10 cellular contexts compared by ENCODE assay signal in the genomic region with DNA sequence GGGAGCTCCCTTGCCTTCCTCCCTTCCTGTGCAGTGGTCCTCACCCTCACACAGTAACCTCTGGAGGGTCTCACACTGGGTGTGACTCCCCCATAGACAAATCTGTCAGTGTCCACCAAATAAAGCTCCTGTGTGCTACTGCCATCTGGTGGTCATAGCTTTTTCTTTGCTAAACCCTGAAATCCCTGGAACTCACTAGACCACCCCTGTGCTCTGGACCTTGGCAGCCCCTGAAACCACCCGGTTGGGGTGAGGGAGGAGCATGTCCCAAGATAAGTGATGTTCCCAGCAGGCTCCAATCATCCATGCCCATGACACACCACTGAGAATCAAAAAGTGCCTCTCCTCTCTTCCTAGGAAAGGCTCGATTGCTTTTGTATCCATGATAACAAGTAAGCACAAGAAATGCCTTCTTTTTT. TPM values are rescaled to one million over a fixed set of nuclear protein-coding genes. Genes with fewer than 3 reads are reported as not detected.
DNase-seq lines count a peak whose midpoint lies in the region; ATAC-seq and TF ChIP-seq lines count a peak whose summit lies in the region.
"Had no signal": no experiment of that assay in that cellular context is flagged by ENCODE, and none has a peak within 500 bp of the region (broad histone marks: within the 10 kb centered on the region; RNA-seq: fewer than 3 reads in every experiment).

No MANE protein-coding gene starts in this region.

- H3K27me3 Mint-ChIP-seq in activated naive CD8-positive, alpha-beta T cell treated with anti-CD3 and anti-CD28 coated beads, Interleukin-2, amount 10 ng/mL, durations not matched to agents 7 days and 5 days: no peaks in the 10 kb centered on the region

- no peaks in the 10 kb centered on the region for H3K36me3 Mint-ChIP-seq in activated naive CD8-positive, alpha-beta T cell treated with anti-CD3 and anti-CD28 coated beads, Interleukin-2, amount 10 ng/mL, durations not matched to agents 7 days and 5 days

- no peak for TF ChIP-seq EP300 in Ishikawa (IDR thresholded peaks at IDR 0.05; ENCODE audit: borderline replicate concordance)

- peak; percentile 82 for TF ChIP-seq RAD21 in Ishikawa (IDR thresholded peaks at IDR 0.05; ENCODE audit: low read depth)

- intact Hi-C loops in heart right ventricle (cut with DNase I): loop anchor here in 7 of 10 donors (2.0 to 10.0 kb wide), 4 partner anchors 54 to 195 kb away; a partner anchor contains a TSS

- no peaks in the 10 kb centered on the region for H3K4me1 ChIP-seq in heart right ventricle

- peak overlapping the region; percentile 71 for H3K27ac Mint-ChIP-seq in activated naive CD8-positive, alpha-beta T cell treated with anti-CD3 and anti-CD28 coated beads, Interleukin-2, amount 10 ng/mL, durations not matched to agents 7 days and 5 days
- H3K27ac Mint-ChIP-seq: T-helper 1 cell treated with Interleukin-12 subunit alpha and Interleukin-12 subunit beta and Interleukin-4 antibody, amounts not matched to agents 30 μg/mL and 1 μg/mL, for 36 hours had no signal

- TF ChIP-seq CTCF in heart right ventricle (IDR thresholded peaks at IDR 0.05): peak; percentile 63 to 87 (median 79)

- H3K36me3 ChIP-seq in heart right ventricle: peaks cover 0 to 46% (median 4%) of the 10 kb centered on the region in 9 donors

- H3K27ac ChIP-seq in heart right ventricle: no peak overlapping the region

- H3K4me3 Mint-ChIP-seq in activated naive CD8-positive, alpha-beta T cell treated with anti-CD3 and anti-CD28 coated beads, Interleukin-2, amount 10 ng/mL, durations not matched to agents 7 days and 5 days: no peak overlapping the region
- H3K4me3 Mint-ChIP-seq: T-helper 1 cell treated with Interleukin-12 subunit alpha and Interleukin-12 subunit beta and Interleukin-4 antibody, amounts not matched to agents 30 μg/mL and 1 μg/mL, for 36 hours had no signal

- peak; percentile 15 for DNase-seq in DMS153 (lab: John Stamatoyannopoulos, UW)
- DNase-seq in RKO (ENCODE audit: low spot score): peak; percentile 66
- DNase-seq in activated naive CD8-positive, alpha-beta T cell treated with anti-CD3 and anti-CD28 coated beads, Interleukin-2, amount 10 ng/mL, durations not matched to agents 7 days and 5 days: peak; percentile 50
- peak in 1 of 2 donors; percentile 60 for DNase-seq in heart right ventricle
- DNase-seq in retina: peak; percentile 85

- no peaks in the 10 kb centered on the region for H3K9me3 Mint-ChIP-seq in activated naive CD8-positive, alpha-beta T cell treated with anti-CD3 and anti-CD28 coated beads, Interleukin-2, amount 10 ng/mL, durations not matched to agents 7 days and 5 days
- H3K9me3 Mint-ChIP-seq: T-helper 1 cell treated with Interleukin-12 subunit alpha and Interleukin-12 subunit beta and Interleukin-4 antibody, amounts not matched to agents 30 μg/mL and 1 μg/mL, for 36 hours had no signal

- POLR2A ChIA-PET in activated naive CD8-positive, alpha-beta T cell treated with anti-CD3 and anti-CD28 coated beads, Interleukin-2, amount 10 ng/mL, durations not matched to agents 7 days and 5 days (lab: Charles Lee): interaction anchor here (0.5 to 1.9 kb wide), 8 partner anchors 28 to 196 kb away, joined by 3 to 10 read pairs (median 4); a partner anchor contains a TSS

- H3K4me3 ChIP-seq in heart right ventricle: no peak overlapping the region

- no peaks in the 10 kb centered on the region for H3K27me3 ChIP-seq in heart right ventricle

- WGBS in heart right ventricle, 2 donors: 46 to 47% methylated on average over 2 of the region's 2 CpGs

- H3K9me3 ChIP-seq in heart right ventricle: no peaks in the 10 kb centered on the region

- H3K4me1 Mint-ChIP-seq in activated naive CD8-positive, alpha-beta T cell treated with anti-CD3 and anti-CD28 coated beads, Interleukin-2, amount 10 ng/mL, durations not matched to agents 7 days and 5 days: peaks cover 1% of the 10 kb centered on the region

- ATAC-seq in activated naive CD8-positive, alpha-beta T cell treated with anti-CD3 and anti-CD28 coated beads, Interleukin-2, amount 10 ng/mL, durations not matched to agents 7 days and 5 days (ENCODE audit: low read depth): peak; percentile 60
- ATAC-seq in heart right ventricle: peak; percentile 25 to 68 (median 52)
- ATAC-seq in HG02852 (IDR thresholded peaks at IDR 0.05; ENCODE audit: unreplicated experiment): no peak
- no peak for ATAC-seq in GM21360 (IDR thresholded peaks at IDR 0.05; ENCODE audit: unreplicated experiment)

TF ChIP-seq in Ishikawa, 13 proteins besides CTCF, POLR2A, EP300 and RAD21:
- TF ChIP-seq, protein P1, sequence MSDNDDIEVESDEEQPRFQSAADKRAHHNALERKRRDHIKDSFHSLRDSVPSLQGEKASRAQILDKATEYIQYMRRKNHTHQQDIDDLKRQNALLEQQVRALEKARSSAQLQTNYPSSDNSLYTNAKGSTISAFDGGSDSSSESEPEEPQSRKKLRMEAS (IDR thresholded peaks at IDR 0.05): no peak
- TF ChIP-seq, protein P2, sequence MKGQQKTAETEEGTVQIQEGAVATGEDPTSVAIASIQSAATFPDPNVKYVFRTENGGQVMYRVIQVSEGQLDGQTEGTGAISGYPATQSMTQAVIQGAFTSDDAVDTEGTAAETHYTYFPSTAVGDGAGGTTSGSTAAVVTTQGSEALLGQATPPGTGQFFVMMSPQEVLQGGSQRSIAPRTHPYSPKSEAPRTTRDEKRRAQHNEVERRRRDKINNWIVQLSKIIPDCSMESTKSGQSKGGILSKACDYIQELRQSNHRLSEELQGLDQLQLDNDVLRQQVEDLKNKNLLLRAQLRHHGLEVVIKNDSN (IDR thresholded peaks at IDR 0.05): no peak
- TF ChIP-seq YY1 (IDR thresholded peaks at IDR 0.05; ENCODE audit: low read depth) (no peak), ZBTB7A (IDR thresholded peaks at IDR 0.05; ENCODE audit: low read depth) (no peak), CREB1 (IDR thresholded peaks at IDR 0.05; ENCODE audit: low read depth) (no peak), FOXM1 (IDR thresholded peaks at IDR 0.05; ENCODE audit: borderline replicate concordance, low read depth) (no peak), EGR1 (IDR thresholded peaks at IDR 0.05) (no peak), TAF1 (IDR thresholded peaks at IDR 0.05; ENCODE audit: low read depth) (no peak), TEAD4 (IDR thresholded peaks at IDR 0.05) (no peak), NFIC (IDR thresholded peaks at IDR 0.05) (no peak), CEBPB (IDR thresholded peaks at IDR 0.05) (no peak)
- TF ChIP-seq, protein P3, sequence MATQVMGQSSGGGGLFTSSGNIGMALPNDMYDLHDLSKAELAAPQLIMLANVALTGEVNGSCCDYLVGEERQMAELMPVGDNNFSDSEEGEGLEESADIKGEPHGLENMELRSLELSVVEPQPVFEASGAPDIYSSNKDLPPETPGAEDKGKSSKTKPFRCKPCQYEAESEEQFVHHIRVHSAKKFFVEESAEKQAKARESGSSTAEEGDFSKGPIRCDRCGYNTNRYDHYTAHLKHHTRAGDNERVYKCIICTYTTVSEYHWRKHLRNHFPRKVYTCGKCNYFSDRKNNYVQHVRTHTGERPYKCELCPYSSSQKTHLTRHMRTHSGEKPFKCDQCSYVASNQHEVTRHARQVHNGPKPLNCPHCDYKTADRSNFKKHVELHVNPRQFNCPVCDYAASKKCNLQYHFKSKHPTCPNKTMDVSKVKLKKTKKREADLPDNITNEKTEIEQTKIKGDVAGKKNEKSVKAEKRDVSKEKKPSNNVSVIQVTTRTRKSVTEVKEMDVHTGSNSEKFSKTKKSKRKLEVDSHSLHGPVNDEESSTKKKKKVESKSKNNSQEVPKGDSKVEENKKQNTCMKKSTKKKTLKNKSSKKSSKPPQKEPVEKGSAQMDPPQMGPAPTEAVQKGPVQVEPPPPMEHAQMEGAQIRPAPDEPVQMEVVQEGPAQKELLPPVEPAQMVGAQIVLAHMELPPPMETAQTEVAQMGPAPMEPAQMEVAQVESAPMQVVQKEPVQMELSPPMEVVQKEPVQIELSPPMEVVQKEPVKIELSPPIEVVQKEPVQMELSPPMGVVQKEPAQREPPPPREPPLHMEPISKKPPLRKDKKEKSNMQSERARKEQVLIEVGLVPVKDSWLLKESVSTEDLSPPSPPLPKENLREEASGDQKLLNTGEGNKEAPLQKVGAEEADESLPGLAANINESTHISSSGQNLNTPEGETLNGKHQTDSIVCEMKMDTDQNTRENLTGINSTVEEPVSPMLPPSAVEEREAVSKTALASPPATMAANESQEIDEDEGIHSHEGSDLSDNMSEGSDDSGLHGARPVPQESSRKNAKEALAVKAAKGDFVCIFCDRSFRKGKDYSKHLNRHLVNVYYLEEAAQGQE (IDR thresholded peaks at IDR 0.05; ENCODE audit: low read depth): no peak

RNA-seq across cellular contexts. Expression of a gene that starts 6.5 kb away (rescaled TPM):
- 1 to 10 TPM; 2.6 to 3.3 TPM for total RNA-seq in activated naive CD8-positive, alpha-beta T cell treated with anti-CD3 and anti-CD28 coated beads, Interleukin-2, amount 10 ng/mL, durations not matched to agents 7 days and 5 days
- total RNA-seq in heart right ventricle: 1 to 10 TPM; 1.1 to 5.3 (median 3.1) TPM
- 1 to 10 TPM; 2.4 to 2.7 TPM for polyA plus RNA-seq in heart right ventricle

RNA-seq across cellular contexts. Expression of a gene that starts 25.7 kb away (rescaled TPM):
- 1 to 10 TPM; 4.0 to 7.0 TPM for total RNA-seq in activated naive CD8-positive, alpha-beta T cell treated with anti-CD3 and anti-CD28 coated beads, Interleukin-2, amount 10 ng/mL, durations not matched to agents 7 days and 5 days
- total RNA-seq in heart right ventricle: 10 to 100 TPM; 18.5 to 70.6 (median 25.1) TPM
- polyA plus RNA-seq in heart right ventricle: 10 to 100 TPM; 29.3 to 29.5 TPM

RNA-seq across cellular contexts. Expression of a gene that starts 29.5 kb away (rescaled TPM):
- 10 to 100 TPM; 82.8 to 83.9 TPM for total RNA-seq in activated naive CD8-positive, alpha-beta T cell treated with anti-CD3 and anti-CD28 coated beads, Interleukin-2, amount 10 ng/mL, durations not matched to agents 7 days and 5 days
- total RNA-seq in heart right ventricle: 100 to 1,000 TPM in 1 of 10 donors, 10 to 100 TPM in 9; 55.4 to 123 (median 73.7) TPM
- polyA plus RNA-seq in heart right ventricle: 100 to 1,000 TPM in 1 of 2 donors, 10 to 100 TPM in 1; 59.6 to 192 TPM

RNA-seq across cellular contexts. Expression of a gene that starts 31.9 kb away (rescaled TPM):
- total RNA-seq in activated naive CD8-positive, alpha-beta T cell treated with anti-CD3 and anti-CD28 coated beads, Interleukin-2, amount 10 ng/mL, durations not matched to agents 7 days and 5 days: 10 to 100 TPM; 40.6 to 43.9 TPM
- 10 to 100 TPM; 49.9 to 77.8 (median 65.2) TPM for total RNA-seq in heart right ventricle
- polyA plus RNA-seq in heart right ventricle: 10 to 100 TPM; 43.7 to 96.7 TPM

RNA-seq across cellular contexts. Expression of a gene that starts 55.8 kb away (rescaled TPM):
- total RNA-seq in activated naive CD8-positive, alpha-beta T cell treated with anti-CD3 and anti-CD28 coated beads, Interleukin-2, amount 10 ng/mL, durations not matched to agents 7 days and 5 days: under 1 TPM in 1 of 2 experiments, not detected in 1; 0.17 TPM
- total RNA-seq in heart right ventricle: under 1 TPM in 5 of 10 donors, not detected in 5; 0.15 to 0.69 (median 0.49) TPM
- under 1 TPM in 1 of 2 donors, not detected in 1; 0.22 TPM for polyA plus RNA-seq in heart right ventricle
- total RNA-seq: skeletal muscle tissue had no signal

Comparison
In these comparisons a context has a peak if more than half of its experiments do, and no peak if none do; other contexts are left out.
1. ATAC-seq: peak in activated naive CD8-positive, alpha-beta T cell treated with anti-CD3 and anti-CD28 coated beads, Interleukin-2, amount 10 ng/mL, durations not matched to agents 7 days and 5 days (single experiment) and heart right ventricle (8 of 8); none in HG02852 (single experiment) and GM21360 (single experiment).